In the genomic region with DNA sequence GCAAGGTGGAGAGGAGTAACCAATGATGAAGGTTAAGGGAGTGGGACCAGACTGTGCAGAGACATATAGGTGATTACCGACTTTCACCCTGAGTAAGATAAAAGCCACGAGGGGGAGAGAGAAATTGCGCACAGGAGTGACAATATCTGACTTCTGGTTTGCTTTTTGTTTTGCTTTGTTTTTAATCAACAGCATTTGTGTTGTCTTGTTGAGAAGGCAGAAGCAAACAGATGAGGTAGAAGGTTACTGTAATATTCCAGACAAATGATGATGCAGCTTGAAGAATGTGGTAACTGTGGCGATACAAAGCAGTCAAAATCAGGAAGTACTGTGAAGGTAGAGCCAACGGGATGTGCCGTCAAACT, we compare ENCODE assay signal across 13 cellular contexts. TPM values are rescaled to one million over a fixed set of nuclear protein-coding genes. Genes with fewer than 3 reads are reported as not detected.
A peak's percentile ranks its signal among the peaks of the same experiment; 100 is the strongest.
DNase-seq lines count a peak whose midpoint lies in the region; ATAC-seq, FAIRE-seq and TF ChIP-seq lines count a peak whose summit lies in the region.
"Had no signal": no experiment of that assay in that cellular context is flagged by ENCODE, and none has a peak within 500 bp of the region (broad histone marks: within the 10 kb centered on the region; RNA-seq: fewer than 3 reads in every experiment).

No MANE protein-coding gene starts in this region.

- peak; percentile 5 for DNase-seq in GF-D8 (lab: John Stamatoyannopoulos, UW)
- no peak for DNase-seq in GM18507 (ENCODE audit: extremely low spot score, insufficient read length, low read depth)
- no peak for DNase-seq in T-helper 17 cell
- DNase-seq in mucosa of descending colon: no peak
- no peak for DNase-seq in testis
- DNase-seq: NCI-H1417, NCI-H748 treated with DMSO at 0.1 percent for 48 hours had no signal

- H3K4me1 Mint-ChIP-seq in T-helper 17 cell: peaks cover 29% of the 10 kb centered on the region

- intact Hi-C loops in mucosa of descending colon (cut with DNase I, micrococcal nuclease): no loop called here
- intact Hi-C loops in testis (cut with DNase I; ENCODE audit: low total_unique reads): no loop called here

- 71 to 75% methylated on average over 6 of the region's 6 CpGs for WGBS in testis, 2 donors

- no peaks in the 10 kb centered on the region for H3K9me3 ChIP-seq in T-helper 17 cell (ENCODE audit: control insufficient read depth, low read length, poor library complexity, severe bottlenecking)
- H3K9me3 ChIP-seq in mucosa of descending colon: no peaks in the 10 kb centered on the region
- H3K9me3 ChIP-seq in testis: no peaks in the 10 kb centered on the region
- H3K9me3 ChIP-seq: suprapubic skin had no signal

- TF ChIP-seq POLR2A in testis (IDR thresholded peaks at IDR 0.05): no peak

- H3K27me3 ChIP-seq in testis: no peaks in the 10 kb centered on the region
- H3K27me3 ChIP-seq: suprapubic skin had no signal

- TF ChIP-seq CTCF in mucosa of descending colon (IDR thresholded peaks at IDR 0.05) (no peak), testis (IDR thresholded peaks at IDR 0.05) (no peak)

- no peaks in the 10 kb centered on the region for H3K4me1 ChIP-seq in mucosa of descending colon (ENCODE audit: low read depth)
- peaks cover 3% of the 10 kb centered on the region for H3K4me1 ChIP-seq in testis

- H3K36me3 ChIP-seq in mucosa of descending colon (ENCODE audit: low read depth) (no peaks in the 10 kb centered on the region), testis (ENCODE audit: low read depth, missing control alignments) (no peaks in the 10 kb centered on the region)

- peaks cover 9% of the 10 kb centered on the region for H3K36me3 Mint-ChIP-seq in T-helper 17 cell (ENCODE audit: low read depth)

- no peak overlapping the region for H3K27ac ChIP-seq in testis
- H3K27ac ChIP-seq: coronary artery, suprapubic skin had no signal

- H3K27me3 Mint-ChIP-seq in T-helper 17 cell: no peaks in the 10 kb centered on the region

- ATAC-seq in T-helper 17 cell (peak; percentile 92), mucosa of descending colon (peak; percentile 39), HG03460 (IDR thresholded peaks at IDR 0.05; ENCODE audit: unreplicated experiment) (no peak), HG02763 (IDR thresholded peaks at IDR 0.05; ENCODE audit: unreplicated experiment) (no peak)
- ATAC-seq: WTC11 had no signal

- H3K4me3 ChIP-seq in mucosa of descending colon: no peak overlapping the region
- no peak overlapping the region for H3K4me3 ChIP-seq in testis
- H3K4me3 ChIP-seq: coronary artery, suprapubic skin had no signal

- H3K4me3 Mint-ChIP-seq in T-helper 17 cell: peak overlapping the region; percentile 89
- H3K4me3 Mint-ChIP-seq: WTC11 had no signal

- peak overlapping the region; percentile 98 for H3K27ac Mint-ChIP-seq in T-helper 17 cell

- peak; percentile 84 for FAIRE-seq in GM18507 (lab: Jason Lieb, UNC)

RNA-seq across cellular contexts. Expression of a gene that starts 7.5 kb away (rescaled TPM):
- 10 to 100 TPM; 38.0 to 44.9 TPM for total RNA-seq in T-helper 17 cell
- total RNA-seq in mucosa of descending colon: 10 to 100 TPM; 30.1 to 51.2 (median 35.6) TPM
- total RNA-seq in testis: 10 to 100 TPM; 88.0 to 88.1 TPM
- 74.4 TPM for polyA plus RNA-seq in testis (ENCODE audit: insufficient read depth, low read depth, low replicate concordance)

RNA-seq across cellular contexts. Expression of a gene that starts 14.0 kb away (rescaled TPM):
- total RNA-seq in T-helper 17 cell (100 to 1,000 TPM; 220 to 255 TPM), mucosa of descending colon (10 to 100 TPM; 29.7 to 56.5 (median 49.9) TPM), testis (10 to 100 TPM; 13.5 to 19.5 TPM)
- 23.0 TPM for polyA plus RNA-seq in testis (ENCODE audit: insufficient read depth, low read depth, low replicate concordance)

RNA-seq across cellular contexts. Expression of a gene that starts 34.8 kb away (rescaled TPM):
- 1 to 10 TPM; 5.9 to 9.3 TPM for total RNA-seq in T-helper 17 cell
- 10 to 100 TPM; 21.4 to 28.3 (median 22.2) TPM for total RNA-seq in mucosa of descending colon
- 10 to 100 TPM; 28.7 to 33.7 TPM for total RNA-seq in testis
- 24.6 TPM for polyA plus RNA-seq in testis (ENCODE audit: insufficient read depth, low read depth, low replicate concordance)

RNA-seq across cellular contexts. Expression of a gene that starts 43.2 kb away (rescaled TPM):
- 1 to 10 TPM; 1.0 to 1.6 TPM for total RNA-seq in T-helper 17 cell
- total RNA-seq in mucosa of descending colon: 1 to 10 TPM; 1.2 to 1.4 (median 1.3) TPM
- total RNA-seq in testis: 10 to 100 TPM; 23.7 to 25.2 TPM
- polyA plus RNA-seq in testis (ENCODE audit: insufficient read depth, low read depth, low replicate concordance): 78.7 TPM
- total RNA-seq: HT1080 had no signal

RNA-seq across cellular contexts. Expression of a gene that starts 43.3 kb away (rescaled TPM):
- 10 to 100 TPM; 10.3 to 15.3 TPM for total RNA-seq in T-helper 17 cell
- total RNA-seq in mucosa of descending colon: 10 to 100 TPM; 20.3 to 41.9 (median 30.2) TPM
- total RNA-seq in testis: 100 to 1,000 TPM in 1 of 2 donors, 10 to 100 TPM in 1; 53.0 to 172 TPM
- polyA plus RNA-seq in testis (ENCODE audit: insufficient read depth, low read depth, low replicate concordance): 201 TPM

Comparison
In these comparisons a context has a peak if more than half of its experiments do, and no peak if none do; other contexts are left out.
1. ATAC-seq: peak in T-helper 17 cell (single experiment) and mucosa of descending colon (single experiment); none in HG03460 (single experiment) and HG02763 (single experiment).